28 cellular contexts compared by ENCODE assay signal in genomic region chr12:28606967-28607557, GRCh38.
"Had no signal": no experiment of that assay in that cellular context is flagged by ENCODE, and none has a peak within 500 bp of the region (broad histone marks: within the 10 kb centered on the region; RNA-seq: fewer than 3 reads in every experiment).

No MANE protein-coding gene starts in this region.

- H3K4me1 Mint-ChIP-seq: stimulated activated memory B cell treated with anti-CD40 and anti-IgM and Interleukin-4, amounts not matched to agents 10 μg/mL and 1 μg/mL and 100 μg/mL, for 72 hours; stimulated activated naive B cell treated with anti-CD40 and anti-IgM and Interleukin-4, amounts not matched to agents 10 μg/mL and 1 μg/mL and 100 μg/mL, for 72 hours; stimulated activated naive CD8-positive, alpha-beta T cell treated with anti-CD3 and anti-CD28 coated beads, Interleukin-15, amount 100 ng/mL, for 72 hours had no signal

- H3K4me1 ChIP-seq: suprapubic skin, testis, thyroid gland, tibial artery, upper lobe of left lung, upper lobe of right lung, uterus had no signal

- DNase-seq: stimulated activated CD4-positive, alpha-beta T cell treated with anti-CD3 and anti-CD28 coated beads, Interleukin-2, amount 100 ng/mL, for 48 hours; stimulated activated CD4-positive, alpha-beta T cell treated with anti-CD3 and anti-CD28 coated beads, Interleukin-4, amount 100 ng/mL, for 1 hour; stimulated activated CD4-positive, alpha-beta T cell treated with anti-CD3 and anti-CD28 coated beads, Interleukin-4, amount 100 ng/mL, for 24 hours; stimulated activated CD4-positive, alpha-beta T cell treated with anti-CD3 and anti-CD28 coated beads, Interleukin-4, amount 100 ng/mL, for 4 hours; stimulated activated CD8-positive, alpha-beta memory T cell treated with anti-CD3 and anti-CD28 coated beads, Interleukin-4, amount 100 ng/mL, for 48 hours; stimulated activated naive B cell treated with anti-CD40 and anti-IgM and Interleukin-4, amounts not matched to agents 10 μg/mL and 1 μg/mL and 100 μg/mL, for 72 hours; stimulated activated naive CD4-positive, alpha-beta T cell; stimulated activated naive CD4-positive, alpha-beta T cell treated with Interleukin-2 at 50 U/mL for 16 hours; stimulated activated naive CD8-positive, alpha-beta T cell treated with anti-CD3 and anti-CD28 coated beads, Interleukin-15, amount 100 ng/mL, for 72 hours; stimulated activated naive CD8-positive, alpha-beta T cell treated with anti-CD3 and anti-CD28 coated beads, Interleukin-15, Interleukin-2, amounts not matched to agents 100 U/mL and 50 U/mL, for 24 hours; stomach; substantia nigra; testis; thyroid gland; tibial artery; transverse colon; trophoblast cell; upper lobe of left lung; upper lobe of right lung; uterus had no signal

- H3K27ac Mint-ChIP-seq: stimulated activated effector memory CD8-positive, alpha-beta T cell treated with anti-CD3 and anti-CD28 coated beads, Interleukin-12 subunit alpha, Interleukin-12 subunit beta, amount 100 ng/mL, for 72 hours; stimulated activated memory B cell treated with anti-CD40 and anti-IgM and Interleukin-4, amounts not matched to agents 10 μg/mL and 1 μg/mL and 100 μg/mL, for 72 hours; stimulated activated naive B cell treated with anti-CD40 and anti-IgM and Interleukin-4, amounts not matched to agents 10 μg/mL and 1 μg/mL and 100 μg/mL, for 72 hours; stimulated activated naive CD8-positive, alpha-beta T cell treated with anti-CD3 and anti-CD28 coated beads, Interleukin-15, amount 100 ng/mL, for 72 hours; stimulated activated naive CD8-positive, alpha-beta T cell treated with anti-CD3 and anti-CD28 coated beads, Interleukin-15, Interleukin-2, amounts not matched to agents 100 ng/mL and 50 ng/mL, for 24 hours; type B pancreatic cell had no signal

- H3K27me3 Mint-ChIP-seq: stimulated activated memory B cell treated with anti-CD40 and anti-IgM and Interleukin-4, amounts not matched to agents 10 μg/mL and 1 μg/mL and 100 μg/mL, for 72 hours; stimulated activated naive B cell treated with anti-CD40 and anti-IgM and Interleukin-4, amounts not matched to agents 10 μg/mL and 1 μg/mL and 100 μg/mL, for 72 hours; type B pancreatic cell had no signal

- H3K4me3 Mint-ChIP-seq: stimulated activated effector memory CD8-positive, alpha-beta T cell treated with anti-CD3 and anti-CD28 coated beads, Interleukin-12 subunit alpha, Interleukin-12 subunit beta, amount 100 ng/mL, for 72 hours; stimulated activated memory B cell treated with anti-CD40 and anti-IgM and Interleukin-4, amounts not matched to agents 10 μg/mL and 1 μg/mL and 100 μg/mL, for 72 hours; stimulated activated naive B cell treated with anti-CD40 and anti-IgM and Interleukin-4, amounts not matched to agents 10 μg/mL and 1 μg/mL and 100 μg/mL, for 72 hours; stimulated activated naive CD8-positive, alpha-beta T cell treated with anti-CD3 and anti-CD28 coated beads, Interleukin-15, amount 100 ng/mL, for 72 hours; stimulated activated naive CD8-positive, alpha-beta T cell treated with anti-CD3 and anti-CD28 coated beads, Interleukin-15, Interleukin-2, amounts not matched to agents 100 ng/mL and 50 ng/mL, for 24 hours; type B pancreatic cell had no signal

- H3K4me3 ChIP-seq: stomach, suprapubic skin, testis, thoracic aorta, thyroid gland, tibial artery, tibial nerve, transverse colon, upper lobe of left lung, upper lobe of right lung, uterus, vagina had no signal

- H3K9me3 ChIP-seq: testis, thoracic aorta, thyroid gland, vagina had no signal

- H3K27ac ChIP-seq: stomach, suprapubic skin, testis, thoracic aorta, thyroid gland, tibial artery, tibial nerve, transverse colon, upper lobe of left lung, upper lobe of right lung, uterus, vagina had no signal

- ATAC-seq: stimulated activated effector memory CD8-positive, alpha-beta T cell treated with anti-CD3 and anti-CD28 coated beads, Interleukin-12 subunit alpha, Interleukin-12 subunit beta, amount 100 ng/mL, for 72 hours; stimulated activated memory B cell treated with anti-CD40 and anti-IgM and Interleukin-4, amounts not matched to agents 10 μg/mL and 1 μg/mL and 100 μg/mL, for 72 hours; stimulated activated naive B cell treated with anti-CD40 and anti-IgM and Interleukin-4, amounts not matched to agents 10 μg/mL and 1 μg/mL and 100 μg/mL, for 72 hours; stimulated activated naive CD8-positive, alpha-beta T cell treated with anti-CD3 and anti-CD28 coated beads, Interleukin-15, amount 100 ng/mL, for 72 hours; stimulated activated naive CD8-positive, alpha-beta T cell treated with anti-CD3 and anti-CD28 coated beads, Interleukin-15, Interleukin-2, amounts not matched to agents 100 U/mL and 50 U/mL, for 24 hours; upper lobe of right lung had no signal

- H3K36me3 ChIP-seq: stomach, suprapubic skin, thoracic aorta, thyroid gland, tibial artery, tibial nerve, transverse colon, upper lobe of left lung, upper lobe of right lung, uterus, vagina had no signal

- H3K27me3 ChIP-seq: stomach, suprapubic skin, testis, thyroid gland, tibial artery, tibial nerve, transverse colon, upper lobe of left lung, upper lobe of right lung, uterus, vagina had no signal

- H3K36me3 Mint-ChIP-seq: stimulated activated effector memory CD8-positive, alpha-beta T cell treated with anti-CD3 and anti-CD28 coated beads, Interleukin-12 subunit alpha, Interleukin-12 subunit beta, amount 100 ng/mL, for 72 hours; stimulated activated memory B cell treated with anti-CD40 and anti-IgM and Interleukin-4, amounts not matched to agents 10 μg/mL and 1 μg/mL and 100 μg/mL, for 72 hours; type B pancreatic cell had no signal
